In the genomic region with DNA sequence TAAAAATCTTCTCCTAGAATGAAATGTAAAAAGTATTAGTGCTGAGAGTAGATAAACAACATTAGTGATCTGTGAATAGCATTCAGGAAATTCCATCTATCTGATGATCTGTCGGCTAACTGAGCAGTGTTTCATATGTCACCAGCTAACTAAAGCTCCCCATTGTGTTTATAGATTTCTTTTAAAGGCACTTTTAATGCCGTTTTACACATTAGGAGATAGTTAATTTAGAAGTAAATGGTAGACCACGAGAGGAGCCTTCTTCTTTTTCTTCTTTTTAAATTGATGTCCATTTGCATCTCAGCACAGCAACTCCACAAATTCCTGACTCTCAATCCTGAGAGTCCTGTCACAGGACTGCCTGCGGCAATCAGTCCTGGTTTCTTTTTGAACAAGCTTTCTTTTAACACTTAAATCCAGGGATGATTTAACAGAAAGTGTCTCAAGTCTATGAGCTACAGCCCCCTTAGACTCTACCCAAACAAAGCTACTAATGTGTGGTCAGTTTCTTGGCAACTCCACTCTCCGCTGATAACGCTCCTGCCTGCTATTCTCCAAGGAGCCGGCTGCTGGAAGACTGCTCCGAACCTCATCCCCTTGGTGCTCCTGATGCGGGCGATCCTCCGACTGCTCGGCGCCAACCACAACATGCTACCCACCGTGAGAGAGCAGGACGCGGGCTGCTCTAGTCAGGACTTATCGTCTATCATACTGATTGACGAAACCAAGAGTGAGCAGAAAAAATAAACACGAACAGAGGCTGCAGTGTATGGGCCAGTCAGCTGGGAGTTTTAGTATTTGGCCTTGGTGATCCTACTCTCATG, we compare ENCODE assay signal across 10 cellular contexts.
DNase-seq lines count a peak whose midpoint lies in the region; ATAC-seq, FAIRE-seq and TF ChIP-seq lines count a peak whose summit lies in the region.
"Had no signal": no experiment of that assay in that cellular context is flagged by ENCODE, and none has a peak within 500 bp of the region (broad histone marks: within the 10 kb centered on the region; RNA-seq: fewer than 3 reads in every experiment).

No MANE protein-coding gene starts in this region.

- CTCF ChIA-PET in activated naive CD4-positive, alpha-beta T cell treated with anti-CD3 and anti-CD28 coated beads for 36 hours (lab: Charles Lee): interaction anchor here (1.0 kb wide), 1 partner anchor 28 kb away, joined by 3 read pairs; no protein-coding TSS in a partner anchor
- CTCF ChIA-PET in activated CD4-positive, alpha-beta memory T cell treated with anti-CD3 and anti-CD28 coated beads, Interleukin-2, amount 10 ng/mL, durations not matched to agents 7 days and 5 days (lab: Charles Lee): interaction anchor here (0.7 kb wide), 1 partner anchor 96 kb away, joined by 3 read pairs; no protein-coding TSS in a partner anchor

- POLR2A ChIA-PET in activated CD4-positive, alpha-beta memory T cell treated with anti-CD3 and anti-CD28 coated beads, Interleukin-2, amount 10 ng/mL, durations not matched to agents 7 days and 5 days (lab: Charles Lee): no interaction called here

- peaks cover 5% of the 10 kb centered on the region for H3K4me1 ChIP-seq in mucosa of descending colon (ENCODE audit: low read depth)

- H3K4me1 Mint-ChIP-seq in activated naive CD4-positive, alpha-beta T cell treated with anti-CD3 and anti-CD28 coated beads for 36 hours (ENCODE audit: low read depth): peaks cover 5% of the 10 kb centered on the region
- peaks cover 2% of the 10 kb centered on the region for H3K4me1 Mint-ChIP-seq in activated CD4-positive, alpha-beta memory T cell treated with anti-CD3 and anti-CD28 coated beads, Interleukin-2, amount 10 ng/mL, durations not matched to agents 7 days and 5 days

- H3K4me3 Mint-ChIP-seq in activated naive CD4-positive, alpha-beta T cell treated with anti-CD3 and anti-CD28 coated beads for 36 hours: no peak overlapping the region
- H3K4me3 Mint-ChIP-seq in activated CD4-positive, alpha-beta memory T cell treated with anti-CD3 and anti-CD28 coated beads, Interleukin-2, amount 10 ng/mL, durations not matched to agents 7 days and 5 days: no peak overlapping the region
- H3K4me3 Mint-ChIP-seq: activated CD4-positive, alpha-beta T cell treated with anti-CD3 and anti-CD28 coated beads, Interleukin-2, amount 10 ng/mL, durations not matched to agents 24 days and 14 days had no signal

- H3K9me3 Mint-ChIP-seq in activated naive CD4-positive, alpha-beta T cell treated with anti-CD3 and anti-CD28 coated beads for 36 hours: no peaks in the 10 kb centered on the region
- no peaks in the 10 kb centered on the region for H3K9me3 Mint-ChIP-seq in activated CD4-positive, alpha-beta memory T cell treated with anti-CD3 and anti-CD28 coated beads, Interleukin-2, amount 10 ng/mL, durations not matched to agents 7 days and 5 days
- H3K9me3 Mint-ChIP-seq: activated CD4-positive, alpha-beta T cell treated with anti-CD3 and anti-CD28 coated beads, Interleukin-2, amount 10 ng/mL, durations not matched to agents 24 days and 14 days had no signal

- H3K9me3 ChIP-seq in mucosa of descending colon: no peaks in the 10 kb centered on the region

- H3K4me3 ChIP-seq in epithelial cell of proximal tubule (ENCODE audit: low read depth, low read length) (peak overlapping the region; percentile 51), mucosa of descending colon (no peak overlapping the region)

- intact Hi-C loops in mucosa of descending colon (cut with DNase I, micrococcal nuclease): no loop called here
- intact Hi-C loops in activated naive CD4-positive, alpha-beta T cell treated with anti-CD3 and anti-CD28 coated beads for 36 hours (cut with micrococcal nuclease): no loop called here

- H3K27me3 Mint-ChIP-seq in activated naive CD4-positive, alpha-beta T cell treated with anti-CD3 and anti-CD28 coated beads for 36 hours (ENCODE audit: low read depth): peaks cover 21% of the 10 kb centered on the region
- H3K27me3 Mint-ChIP-seq in activated CD4-positive, alpha-beta memory T cell treated with anti-CD3 and anti-CD28 coated beads, Interleukin-2, amount 10 ng/mL, durations not matched to agents 7 days and 5 days: peaks cover 19% of the 10 kb centered on the region

- no peak for FAIRE-seq in urothelium cell line (lab: Jason Lieb, UNC)
- FAIRE-seq: A204.1 had no signal

- H3K27ac Mint-ChIP-seq in activated naive CD4-positive, alpha-beta T cell treated with anti-CD3 and anti-CD28 coated beads for 36 hours: no peak overlapping the region
- H3K27ac Mint-ChIP-seq in activated CD4-positive, alpha-beta memory T cell treated with anti-CD3 and anti-CD28 coated beads, Interleukin-2, amount 10 ng/mL, durations not matched to agents 7 days and 5 days: no peak overlapping the region
- H3K27ac Mint-ChIP-seq: activated CD4-positive, alpha-beta T cell treated with anti-CD3 and anti-CD28 coated beads, Interleukin-2, amount 10 ng/mL, durations not matched to agents 24 days and 14 days had no signal

- no peaks in the 10 kb centered on the region for H3K36me3 Mint-ChIP-seq in activated naive CD4-positive, alpha-beta T cell treated with anti-CD3 and anti-CD28 coated beads for 36 hours (ENCODE audit: low read depth)
- H3K36me3 Mint-ChIP-seq in activated CD4-positive, alpha-beta memory T cell treated with anti-CD3 and anti-CD28 coated beads, Interleukin-2, amount 10 ng/mL, durations not matched to agents 7 days and 5 days (ENCODE audit: low read depth): no peaks in the 10 kb centered on the region

- no peak for TF ChIP-seq CTCF in epithelial cell of proximal tubule (conservative IDR thresholded peaks at IDR 0.05; ENCODE audit: low read depth, low read length)
- no peak for TF ChIP-seq CTCF in mucosa of descending colon (IDR thresholded peaks at IDR 0.05)

- peak; percentile 10 for DNase-seq in NCI-H82 (lab: John Stamatoyannopoulos, UW)
- no peak for DNase-seq in NCI-H82 treated with DMSO at 0.1 percent for 48 hours (lab: John Stamatoyannopoulos, UW; ENCODE audit: unreplicated experiment)
- no peak for DNase-seq in epithelial cell of proximal tubule (ENCODE audit: low read depth)
- no peak for DNase-seq in mucosa of descending colon
- peak; percentile 28 for DNase-seq in urothelium cell line (ENCODE audit: low spot score)
- no peak for DNase-seq in activated naive CD4-positive, alpha-beta T cell treated with anti-CD3 and anti-CD28 coated beads for 36 hours
- DNase-seq in activated CD4-positive, alpha-beta memory T cell treated with anti-CD3 and anti-CD28 coated beads, Interleukin-2, amount 10 ng/mL, durations not matched to agents 7 days and 5 days: no peak
- DNase-seq: activated CD4-positive, alpha-beta T cell treated with anti-CD3 and anti-CD28 coated beads, Interleukin-2, amount 10 ng/mL, durations not matched to agents 24 days and 14 days had no signal

- no peaks in the 10 kb centered on the region for H3K36me3 ChIP-seq in mucosa of descending colon (ENCODE audit: low read depth)

- peak; percentile 51 for ATAC-seq in mucosa of descending colon
- ATAC-seq in HG03571 (IDR thresholded peaks at IDR 0.05; ENCODE audit: unreplicated experiment): no peak

Comparison
In these comparisons a context has a peak if more than half of its experiments do, and no peak if none do; other contexts are left out.
1. DNase-seq: peak in NCI-H82 (single experiment) and urothelium cell line (single experiment); none in NCI-H82 treated with DMSO at 0.1 percent for 48 hours (single experiment), epithelial cell of proximal tubule (single experiment), mucosa of descending colon (0 of 3), activated naive CD4-positive, alpha-beta T cell treated with anti-CD3 and anti-CD28 coated beads for 36 hours (single experiment) and activated CD4-positive, alpha-beta memory T cell treated with anti-CD3 and anti-CD28 coated beads, Interleukin-2, amount 10 ng/mL, durations not matched to agents 7 days and 5 days (single experiment).